Comparison of ENCODE assay signal across 9 cellular contexts in genomic region chr19:8001651-8001994, GRCh38. TPM values are rescaled to one million over a fixed set of nuclear protein-coding genes. Genes with fewer than 3 reads are reported as not detected.
DNase-seq lines count a peak whose midpoint lies in the region; TF ChIP-seq lines count a peak whose summit lies in the region.
"Had no signal": no experiment of that assay in that cellular context is flagged by ENCODE, and none has a peak within 500 bp of the region (broad histone marks: within the 10 kb centered on the region; RNA-seq: fewer than 3 reads in every experiment).

No MANE protein-coding gene starts in this region.

- H3K4me1 Mint-ChIP-seq in activated naive CD4-positive, alpha-beta T cell treated with anti-CD3 and anti-CD28 coated beads for 36 hours (ENCODE audit: low read depth) = peaks cover 55% of the 10 kb centered on the region
- peaks cover 40% of the 10 kb centered on the region for H3K4me1 Mint-ChIP-seq in chondrocyte (ENCODE audit: low read depth)

- peak overlapping the region; percentile 34 for H3K4me3 ChIP-seq in muscle layer of colon (ENCODE audit: low read depth in 1 of 2, low read length in 2 of 2)
- no peak overlapping the region for H3K4me3 ChIP-seq in urinary bladder (ENCODE audit: low read depth, low read length)

- CTCF ChIA-PET in activated naive CD4-positive, alpha-beta T cell treated with anti-CD3 and anti-CD28 coated beads for 36 hours (lab: Charles Lee) = interaction anchor here (0.6 to 2.5 kb wide), 11 partner anchors 11 to 532 kb away, joined by 3 to 18 read pairs (median 3); partner anchors contain the start of gene TIMM44

- H3K36me3 Mint-ChIP-seq in activated naive CD4-positive, alpha-beta T cell treated with anti-CD3 and anti-CD28 coated beads for 36 hours (ENCODE audit: low read depth) = peaks cover 10% of the 10 kb centered on the region
- peaks cover 2% of the 10 kb centered on the region for H3K36me3 Mint-ChIP-seq in chondrocyte (ENCODE audit: low read depth)

- no peaks in the 10 kb centered on the region for H3K27me3 Mint-ChIP-seq in activated naive CD4-positive, alpha-beta T cell treated with anti-CD3 and anti-CD28 coated beads for 36 hours (ENCODE audit: low read depth)
- no peaks in the 10 kb centered on the region for H3K27me3 Mint-ChIP-seq in chondrocyte (ENCODE audit: low read depth)

- no peak for TF ChIP-seq CTCF in chondrocyte (IDR thresholded peaks at IDR 0.05)

- no peak for DNase-seq in activated naive CD4-positive, alpha-beta T cell treated with anti-CD3 and anti-CD28 coated beads for 36 hours
- no peak for DNase-seq in activated naive CD4-positive, alpha-beta T cell treated with anti-CD3 and anti-CD28 coated beads, Interleukin-2, amount 50 U/mL, for 16 hours
- DNase-seq in chondrocyte (ENCODE audit: low spot score) (no peak), NCI-H2227 treated with DMSO at 0.1 percent for 48 hours (lab: John Stamatoyannopoulos, UW) (no peak), NOMO-1 treated with DMSO at 0.1 percent for 48 hours (lab: John Stamatoyannopoulos, UW; ENCODE audit: unreplicated experiment) (no peak)
- no peak for DNase-seq in activated effector memory CD4-positive, alpha-beta T cell treated with anti-CD3 and anti-CD28 coated beads, Interleukin-2, amount 50 U/mL, for 16 hours

- no peak overlapping the region for H3K9ac ChIP-seq in muscle layer of colon (ENCODE audit: low read length)

- H3K9me3 ChIP-seq in muscle layer of colon (ENCODE audit: low read length) = no peaks in the 10 kb centered on the region

- intact Hi-C loops in activated naive CD4-positive, alpha-beta T cell treated with anti-CD3 and anti-CD28 coated beads for 36 hours (cut with micrococcal nuclease) = loop anchor here (10.0 kb wide), 2 partner anchors 137 to 443 kb away; partner anchors contain the start of gene HNRNPM

- peak overlapping the region; percentile 70 for H3K4me3 Mint-ChIP-seq in activated naive CD4-positive, alpha-beta T cell treated with anti-CD3 and anti-CD28 coated beads for 36 hours
- peak overlapping the region; percentile 75 for H3K4me3 Mint-ChIP-seq in chondrocyte (ENCODE audit: unreplicated experiment)

- H3K9me3 Mint-ChIP-seq in activated naive CD4-positive, alpha-beta T cell treated with anti-CD3 and anti-CD28 coated beads for 36 hours = no peaks in the 10 kb centered on the region
- no peaks in the 10 kb centered on the region for H3K9me3 Mint-ChIP-seq in chondrocyte (ENCODE audit: low read depth)

- no peak overlapping the region for H3K27ac Mint-ChIP-seq in activated naive CD4-positive, alpha-beta T cell treated with anti-CD3 and anti-CD28 coated beads for 36 hours
- peak overlapping the region; percentile 91 for H3K27ac Mint-ChIP-seq in chondrocyte (ENCODE audit: unreplicated experiment)

- 78% methylated on average over 5 of the region's 5 CpGs for WGBS in urinary bladder

- H3K27me3 ChIP-seq in muscle layer of colon (ENCODE audit: control insufficient read depth in 1 of 2, insufficient read depth in 2 of 2, low read length in 2 of 2) = no peaks in the 10 kb centered on the region

- H3K27ac ChIP-seq in muscle layer of colon (ENCODE audit: low read depth, low read length) (peak overlapping the region; percentile 69), urinary bladder (ENCODE audit: low read depth) (peak overlapping the region; percentile 4)

- no peaks in the 10 kb centered on the region for H3K36me3 ChIP-seq in muscle layer of colon (ENCODE audit: insufficient read depth, low read length)
- H3K36me3 ChIP-seq in urinary bladder (ENCODE audit: insufficient read depth) = no peaks in the 10 kb centered on the region

- H3K4me1 ChIP-seq in muscle layer of colon (ENCODE audit: insufficient read depth, low read length) (peaks cover 36% of the 10 kb centered on the region), urinary bladder (ENCODE audit: insufficient read depth) (no peaks in the 10 kb centered on the region)

RNA-seq across cellular contexts. Expression of gene ELAVL1, which starts 3.8 kb away (rescaled TPM):
- total RNA-seq in activated naive CD4-positive, alpha-beta T cell treated with anti-CD3 and anti-CD28 coated beads for 36 hours = 100 to 1,000 TPM; 135 to 140 TPM
- 67.9 to 80.5 TPM (median 71.9 TPM) in 3 replicates for total RNA-seq in chondrocyte
- total RNA-seq in urinary bladder = 41.1 TPM
- polyA plus RNA-seq in urinary bladder = 36.7 TPM

RNA-seq across cellular contexts. Expression of gene CCL25, which starts 50.9 kb away (rescaled TPM):
- total RNA-seq in activated naive CD4-positive, alpha-beta T cell treated with anti-CD3 and anti-CD28 coated beads for 36 hours = not detected
- total RNA-seq in chondrocyte (not detected in 3 replicates), urinary bladder (not detected)
- polyA plus RNA-seq in urinary bladder = not detected
- total RNA-seq: RPMI7951 had no signal

RNA-seq across cellular contexts. Expression of gene TIMM44, which starts 58.2 kb away (rescaled TPM):
- 10 to 100 TPM; 88.8 to 88.9 TPM for total RNA-seq in activated naive CD4-positive, alpha-beta T cell treated with anti-CD3 and anti-CD28 coated beads for 36 hours
- total RNA-seq in chondrocyte = 47.1 to 75.4 TPM (median 68.0 TPM) in 3 replicates
- total RNA-seq in urinary bladder = 31.2 TPM
- 60.2 TPM for polyA plus RNA-seq in urinary bladder
